ENCODE assay signal across 25 cellular contexts in genomic region chr5:160395111-160395510, GRCh38. TPM values are rescaled to one million over a fixed set of nuclear protein-coding genes. Genes with fewer than 3 reads are reported as not detected.
DNase-seq lines count a peak whose midpoint lies in the region; ATAC-seq, FAIRE-seq and TF ChIP-seq lines count a peak whose summit lies in the region.
"Had no signal": no experiment of that assay in that cellular context is flagged by ENCODE, and none has a peak within 500 bp of the region (broad histone marks: within the 10 kb centered on the region; RNA-seq: fewer than 3 reads in every experiment).

No MANE protein-coding gene starts in this region.

- H3K36me3 ChIP-seq in cardiac muscle cell (no peaks in the 10 kb centered on the region), heart right ventricle (peaks cover 0 to 21% (median 0%) of the 10 kb centered on the region in 9 donors), bronchial epithelial cell (ENCODE audit: control insufficient read depth, insufficient read depth, low read length) (no peaks in the 10 kb centered on the region)
- H3K36me3 ChIP-seq: BE2C; BLaER1 treated with 17β-estradiol and CSF1 and Interleukin-3, amounts not matched to agents 10 nM and 100 nM had no signal

- 90 to 93% methylated on average over 7 of the region's 7 CpGs for WGBS in heart right ventricle, 2 donors

- DNase-seq in cardiac muscle cell (ENCODE audit: low read depth in 1 of 2, low spot score in 1 of 2): no peak
- no peak for DNase-seq in heart right ventricle
- DNase-seq in bronchial epithelial cell (ENCODE audit: low read depth): no peak
- DNase-seq in glutamatergic neuron: no peak
- no peak for DNase-seq in RWPE1 (ENCODE audit: low spot score)
- DNase-seq: 8988T; ACHN; AML-193; BE2C; CD4-positive, alpha-beta T cell; CD8-positive, alpha-beta memory T cell; DMS153; DND-41; GDM1; GM23248; H7 had no signal

- FAIRE-seq in bronchial epithelial cell (lab: Jason Lieb, UNC): peak; percentile 13
- FAIRE-seq: D721Med, GM12878, GM19239, H1 had no signal

- intact Hi-C loops in heart right ventricle (cut with DNase I): loop anchor here in 1 of 10 donors (5.0 kb wide), 1 partner anchor 198 kb away; no protein-coding TSS in a partner anchor

- ATAC-seq in heart right ventricle (no peak), HG02763 (IDR thresholded peaks at IDR 0.05; ENCODE audit: unreplicated experiment) (no peak)
- ATAC-seq: A549, GM12878, HCT116 had no signal

- CTCF ChIA-PET in RWPE1 (lab: Yijun Ruan, JAX): no interaction called here

- POLR2A ChIA-PET in RWPE1 (lab: Yijun Ruan, JAX; ENCODE audit: low non-redundant PET): no interaction called here

- H3K9me3 Mint-ChIP-seq in glutamatergic neuron (ENCODE audit: unreplicated experiment): peaks cover 8% of the 10 kb centered on the region
- H3K9me3 Mint-ChIP-seq: CD14-positive monocyte; CD4-positive, alpha-beta T cell; CD8-positive, alpha-beta memory T cell had no signal

- no peaks in the 10 kb centered on the region for H3K36me3 Mint-ChIP-seq in glutamatergic neuron (ENCODE audit: unreplicated experiment)
- H3K36me3 Mint-ChIP-seq: CD14-positive monocyte had no signal

- no peak overlapping the region for H3K4me3 Mint-ChIP-seq in glutamatergic neuron (ENCODE audit: unreplicated experiment)
- H3K4me3 Mint-ChIP-seq: CD14-positive monocyte; CD4-positive, alpha-beta T cell; CD8-positive, alpha-beta memory T cell had no signal

- peak overlapping the region; percentile 26 for H3K27ac Mint-ChIP-seq in glutamatergic neuron (ENCODE audit: unreplicated experiment)
- H3K27ac Mint-ChIP-seq: CD14-positive monocyte; CD4-positive, alpha-beta T cell; CD8-positive, alpha-beta memory T cell had no signal

- H3K4me1 ChIP-seq in cardiac muscle cell (ENCODE audit: low read depth) (peaks cover 16% of the 10 kb centered on the region), heart right ventricle (peaks cover 0 to 56% (median 15%) of the 10 kb centered on the region in 9 donors)
- H3K4me1 ChIP-seq: BE2C had no signal

- H3K27me3 Mint-ChIP-seq in glutamatergic neuron (ENCODE audit: unreplicated experiment): peaks cover 5% of the 10 kb centered on the region
- H3K27me3 Mint-ChIP-seq: CD4-positive, alpha-beta T cell; CD8-positive, alpha-beta memory T cell had no signal

- no peaks in the 10 kb centered on the region for H3K9me3 ChIP-seq in cardiac muscle cell (ENCODE audit: low read depth)
- no peaks in the 10 kb centered on the region for H3K9me3 ChIP-seq in heart right ventricle
- H3K9me3 ChIP-seq: A549; BE2C; BLaER1 treated with 17β-estradiol and CSF1 and Interleukin-3, amounts not matched to agents 10 nM and 100 nM had no signal

- H3K27me3 ChIP-seq in cardiac muscle cell: no peaks in the 10 kb centered on the region
- H3K27me3 ChIP-seq in heart right ventricle: no peaks in the 10 kb centered on the region
- no peaks in the 10 kb centered on the region for H3K27me3 ChIP-seq in bronchial epithelial cell (ENCODE audit: control insufficient read depth, insufficient read depth, low read length)
- H3K27me3 ChIP-seq: BE2C; BLaER1 treated with 17β-estradiol and CSF1 and Interleukin-3, amounts not matched to agents 10 nM and 100 nM had no signal

- no peak for TF ChIP-seq CTCF in cardiac muscle cell (IDR thresholded peaks at IDR 0.05; ENCODE audit: low read depth, low read length)
- no peak for TF ChIP-seq CTCF in heart right ventricle (IDR thresholded peaks at IDR 0.05)
- TF ChIP-seq CTCF in bronchial epithelial cell (IDR thresholded peaks at IDR 0.05; ENCODE audit: insufficient read depth, low read length, severe bottlenecking): no peak
- no peak for TF ChIP-seq CTCF in glutamatergic neuron (IDR thresholded peaks at IDR 0.05; ENCODE audit: partially characterized antibody, unreplicated experiment)
- TF ChIP-seq CTCF in RWPE1 (conservative IDR thresholded peaks at IDR 0.05; ENCODE audit: low read depth): no peak

- H3K4me1 Mint-ChIP-seq in glutamatergic neuron (ENCODE audit: low read depth, unreplicated experiment): peaks cover 13% of the 10 kb centered on the region

- H3K27ac ChIP-seq in cardiac muscle cell: peak overlapping the region; percentile 9
- no peak overlapping the region for H3K27ac ChIP-seq in heart right ventricle
- H3K27ac ChIP-seq in RWPE1: no peak overlapping the region
- H3K27ac ChIP-seq: A549; BLaER1 treated with 17β-estradiol and CSF1 and Interleukin-3, amounts not matched to agents 10 nM and 100 nM; GM23248 had no signal

- no peak overlapping the region for H3K4me3 ChIP-seq in cardiac muscle cell
- no peak overlapping the region for H3K4me3 ChIP-seq in heart right ventricle
- no peak overlapping the region for H3K4me3 ChIP-seq in bronchial epithelial cell (ENCODE audit: low read depth, low read length)
- H3K4me3 ChIP-seq: A549; BLaER1 treated with 17β-estradiol and CSF1 and Interleukin-3, amounts not matched to agents 10 nM and 100 nM; GM12878; GM23248 had no signal

RNA-seq across cellular contexts. Expression of gene FAM200C, which starts 4.7 kb away (rescaled TPM):
- total RNA-seq in cardiac muscle cell (6.3 and 8.8 TPM in 2 replicates), heart right ventricle (1 to 10 TPM; 2.3 to 4.5 (median 3.6) TPM), bronchial epithelial cell (1.1 and 3.2 TPM in 2 replicates), glutamatergic neuron (ENCODE audit: unreplicated experiment) (5.1 TPM)
- polyA plus RNA-seq in cardiac muscle cell (10.5 and 11.2 TPM in 2 replicates), heart right ventricle (1 to 10 TPM; 1.7 to 8.6 TPM)

RNA-seq across cellular contexts. Expression of gene SLU7, which starts 23.8 kb away (rescaled TPM):
- total RNA-seq in cardiac muscle cell: 30.1 and 34.0 TPM in 2 replicates
- 44.7 and 49.7 TPM in 2 replicates for polyA plus RNA-seq in cardiac muscle cell
- total RNA-seq in heart right ventricle: 10 to 100 TPM; 32.7 to 62.4 (median 44.3) TPM
- 10 to 100 TPM; 19.2 to 38.4 TPM for polyA plus RNA-seq in heart right ventricle
- total RNA-seq in bronchial epithelial cell: 51.3 and 69.8 TPM in 2 replicates
- total RNA-seq in glutamatergic neuron (ENCODE audit: unreplicated experiment): 44.7 TPM

RNA-seq across cellular contexts. Expression of gene C1QTNF2, which starts 24.7 kb away (rescaled TPM):
- total RNA-seq in cardiac muscle cell (not detected in 2 replicates), heart right ventricle (1 to 10 TPM in 6 of 10 donors, under 1 TPM in 4; 0.40 to 1.6 (median 1.1) TPM), bronchial epithelial cell (not detected in 2 replicates), glutamatergic neuron (ENCODE audit: unreplicated experiment) (1.0 TPM)
- polyA plus RNA-seq in cardiac muscle cell (0.24 TPM in 1 of 2 replicates, not detected in the other), heart right ventricle (1 to 10 TPM in 1 of 2 donors, under 1 TPM in 1; 0.97 to 1.5 TPM)
- total RNA-seq: CD4-positive, alpha-beta T cell; CD8-positive, alpha-beta memory T cell; GM12878; H7 had no signal
- polyA plus RNA-seq: CD14-positive monocyte; CD8-positive, alpha-beta memory T cell; GM12878 had no signal

RNA-seq across cellular contexts. Expression of gene PTTG1, which starts 26.5 kb away (rescaled TPM):
- 34.1 and 246 TPM in 2 replicates for total RNA-seq in cardiac muscle cell
- 69.8 and 618 TPM in 2 replicates for polyA plus RNA-seq in cardiac muscle cell
- total RNA-seq in heart right ventricle: 10 to 100 TPM in 1 of 10 donors, 1 to 10 TPM in 4, under 1 TPM in 4, not detected in 1; 0.32 to 17.5 (median 1.4) TPM
- polyA plus RNA-seq in heart right ventricle: 1 to 10 TPM; 2.6 to 8.7 TPM
- total RNA-seq in bronchial epithelial cell: 36.9 and 44.4 TPM in 2 replicates
- 25.3 TPM for total RNA-seq in glutamatergic neuron (ENCODE audit: unreplicated experiment)
